In the genomic region with DNA sequence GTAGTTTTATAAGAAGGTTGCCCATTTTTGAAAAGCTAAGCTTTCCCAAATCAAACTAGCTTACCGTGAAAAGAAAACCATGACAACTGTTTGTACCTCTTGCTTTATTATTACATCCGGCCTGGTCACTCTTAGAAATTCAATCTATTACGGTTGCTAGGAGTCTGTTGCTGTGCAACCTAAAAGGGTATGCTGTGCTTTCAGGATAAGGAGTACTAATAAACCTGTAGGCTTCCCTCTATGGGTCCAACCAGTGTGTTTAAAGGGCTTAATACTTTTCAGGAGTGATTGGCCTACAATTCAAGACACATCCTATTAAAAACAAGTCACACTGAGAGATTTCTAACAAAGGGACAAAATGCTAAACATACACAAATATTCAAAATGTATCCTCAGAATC, we compare ENCODE assay signal across 14 cellular contexts. TPM values are rescaled to one million over a fixed set of nuclear protein-coding genes. Genes with fewer than 3 reads are reported as not detected.
DNase-seq lines count a peak whose midpoint lies in the region; ATAC-seq and TF ChIP-seq lines count a peak whose summit lies in the region.
"Had no signal": no experiment of that assay in that cellular context is flagged by ENCODE, and none has a peak within 500 bp of the region (broad histone marks: within the 10 kb centered on the region; RNA-seq: fewer than 3 reads in every experiment).

No MANE protein-coding gene starts in this region.

- peaks cover 64% of the 10 kb centered on the region for H3K4me1 Mint-ChIP-seq in neural crest cell
- H3K4me1 Mint-ChIP-seq in activated naive CD8-positive, alpha-beta T cell treated with anti-CD3 and anti-CD28 coated beads, Interleukin-2, amount 50 U/mL, for 24 hours = peaks cover 34% of the 10 kb centered on the region

- no peak overlapping the region for H3K4me3 ChIP-seq in GM23248
- H3K4me3 ChIP-seq: esophagus muscularis mucosa had no signal

- peaks cover 10% of the 10 kb centered on the region for H3K36me3 Mint-ChIP-seq in neural crest cell (ENCODE audit: low read depth)
- peaks cover 16% of the 10 kb centered on the region for H3K36me3 Mint-ChIP-seq in activated naive CD8-positive, alpha-beta T cell treated with anti-CD3 and anti-CD28 coated beads, Interleukin-2, amount 50 U/mL, for 24 hours (ENCODE audit: low read depth)

- no peak for TF ChIP-seq CTCF in neural crest cell (conservative IDR thresholded peaks at IDR 0.05)

- H3K27ac Mint-ChIP-seq in neural crest cell (ENCODE audit: unreplicated experiment) = peak overlapping the region; percentile 93
- H3K27ac Mint-ChIP-seq in activated naive CD8-positive, alpha-beta T cell treated with anti-CD3 and anti-CD28 coated beads, Interleukin-2, amount 50 U/mL, for 24 hours = no peak overlapping the region
- H3K27ac Mint-ChIP-seq: CD4-positive, alpha-beta T cell had no signal

- no peaks in the 10 kb centered on the region for H3F3A ChIP-seq in GM23248 (ENCODE audit: insufficient read depth)

- H3K4me3 Mint-ChIP-seq in neural crest cell = peak overlapping the region; percentile 81
- H3K4me3 Mint-ChIP-seq in activated naive CD8-positive, alpha-beta T cell treated with anti-CD3 and anti-CD28 coated beads, Interleukin-2, amount 50 U/mL, for 24 hours = no peak overlapping the region
- H3K4me3 Mint-ChIP-seq: CD4-positive, alpha-beta T cell had no signal

- ATAC-seq in HG03432 (IDR thresholded peaks at IDR 0.05; ENCODE audit: unreplicated experiment) (no peak), HG02610 (IDR thresholded peaks at IDR 0.05; ENCODE audit: unreplicated experiment) (no peak), GM21786 (IDR thresholded peaks at IDR 0.05; ENCODE audit: unreplicated experiment) (no peak)
- ATAC-seq in activated naive CD8-positive, alpha-beta T cell treated with anti-CD3 and anti-CD28 coated beads, Interleukin-2, amount 50 U/mL, for 24 hours = no peak
- ATAC-seq: left cardiac atrium had no signal

- peaks cover 6% of the 10 kb centered on the region for H3K9me3 Mint-ChIP-seq in neural crest cell
- H3K9me3 Mint-ChIP-seq in activated naive CD8-positive, alpha-beta T cell treated with anti-CD3 and anti-CD28 coated beads, Interleukin-2, amount 50 U/mL, for 24 hours = peaks cover 4% of the 10 kb centered on the region

- H3K27me3 ChIP-seq in GM23248 (replicated peaks; ENCODE audit: insufficient read depth) = no peaks in the 10 kb centered on the region
- H3K27me3 ChIP-seq: esophagus muscularis mucosa had no signal

- no peaks in the 10 kb centered on the region for H3K9me3 ChIP-seq in GM23248 (ENCODE audit: low read depth)
- H3K9me3 ChIP-seq: esophagus muscularis mucosa had no signal

- no peaks in the 10 kb centered on the region for H3K79me2 ChIP-seq in GM23248 (ENCODE audit: insufficient read depth)

- 0 out of 2 replicates have a peak overlapping the region, but pooled peaks have one; percentile 3 for H2AFZ ChIP-seq in GM23248

- 92 to 95% methylated on average over 3 of the region's 3 CpGs for WGBS in GM23248 (ENCODE audit: low coverage in 1 of 2, low lambda C conversion rate in 2 of 2, missing lambda C conversion rate in 2 of 2), 2 experiments

- DNase-seq in GM23248 = no peak
- DNase-seq in NCI-H2081 treated with DMSO at 0.1 percent for 48 hours (lab: John Stamatoyannopoulos, UW) = peak; percentile 79
- peak; percentile 54 to 80 for DNase-seq in dermis microvascular lymphatic vessel endothelial cell (ENCODE audit: low read depth in 2 of 2)
- no peak for DNase-seq in neural crest cell (ENCODE audit: low read depth, low spot score)
- DNase-seq in activated naive CD8-positive, alpha-beta T cell treated with anti-CD3 and anti-CD28 coated beads, Interleukin-2, amount 50 U/mL, for 24 hours = no peak
- DNase-seq: activated T-cell treated with anti-CD3 and anti-CD28 coated beads for 4 hours; anterior cingulate cortex; CD4-positive, alpha-beta T cell; left cardiac atrium; posterior cingulate gyrus had no signal

- H3K27me3 Mint-ChIP-seq in neural crest cell (ENCODE audit: low read depth) = no peaks in the 10 kb centered on the region
- H3K27me3 Mint-ChIP-seq in activated naive CD8-positive, alpha-beta T cell treated with anti-CD3 and anti-CD28 coated beads, Interleukin-2, amount 50 U/mL, for 24 hours = no peaks in the 10 kb centered on the region
- H3K27me3 Mint-ChIP-seq: CD4-positive, alpha-beta T cell had no signal

- no peak overlapping the region for H3K9ac ChIP-seq in GM23248

- no peaks in the 10 kb centered on the region for H3K36me3 ChIP-seq in GM23248 (ENCODE audit: low read depth)
- H3K36me3 ChIP-seq: esophagus muscularis mucosa had no signal

- H3K27ac ChIP-seq in GM23248 = no peak overlapping the region
- H3K27ac ChIP-seq: esophagus muscularis mucosa had no signal

- H4K20me1 ChIP-seq in GM23248 (ENCODE audit: insufficient read depth) = no peaks in the 10 kb centered on the region

- H3K4me1 ChIP-seq in GM23248 (ENCODE audit: insufficient read depth) = peaks cover 20% of the 10 kb centered on the region

- no peak overlapping the region for H3K4me2 ChIP-seq in GM23248 (ENCODE audit: unreplicated experiment)

- in situ Hi-C loops in GM23248 (cut with MboI) = loop anchor here (25.0 kb wide), 1 partner anchor 89 kb away; no protein-coding TSS in a partner anchor

- no peaks in the 10 kb centered on the region for H3K9me2 ChIP-seq in GM23248 (ENCODE audit: insufficient read depth)

RNA-seq across cellular contexts. Expression of gene RFX3, which starts 27.1 kb away (rescaled TPM):
- total RNA-seq in GM23248 (2014; rRNA removed; shearing (Covaris generic)) = 0.51 and 1.9 TPM in 2 replicates
- polyA plus RNA-seq in GM23248 (2016; fragmentation: Nextera tagmentation; extraction: Ambion mirVana) = 0.80 and 1.2 TPM in 2 replicates
- total RNA-seq in dermis microvascular lymphatic vessel endothelial cell = 4.9 and 7.0 TPM in 2 replicates
- total RNA-seq in neural crest cell = 43.6 and 46.9 TPM in 2 replicates

Comparison
In these comparisons a context has a peak if more than half of its experiments do, and no peak if none do; other contexts are left out.
1. DNase-seq: peak in NCI-H2081 treated with DMSO at 0.1 percent for 48 hours (single experiment) and dermis microvascular lymphatic vessel endothelial cell (2 of 2); none in GM23248 (single experiment), neural crest cell (single experiment) and activated naive CD8-positive, alpha-beta T cell treated with anti-CD3 and anti-CD28 coated beads, Interleukin-2, amount 50 U/mL, for 24 hours (single experiment).